In the genomic region with DNA sequence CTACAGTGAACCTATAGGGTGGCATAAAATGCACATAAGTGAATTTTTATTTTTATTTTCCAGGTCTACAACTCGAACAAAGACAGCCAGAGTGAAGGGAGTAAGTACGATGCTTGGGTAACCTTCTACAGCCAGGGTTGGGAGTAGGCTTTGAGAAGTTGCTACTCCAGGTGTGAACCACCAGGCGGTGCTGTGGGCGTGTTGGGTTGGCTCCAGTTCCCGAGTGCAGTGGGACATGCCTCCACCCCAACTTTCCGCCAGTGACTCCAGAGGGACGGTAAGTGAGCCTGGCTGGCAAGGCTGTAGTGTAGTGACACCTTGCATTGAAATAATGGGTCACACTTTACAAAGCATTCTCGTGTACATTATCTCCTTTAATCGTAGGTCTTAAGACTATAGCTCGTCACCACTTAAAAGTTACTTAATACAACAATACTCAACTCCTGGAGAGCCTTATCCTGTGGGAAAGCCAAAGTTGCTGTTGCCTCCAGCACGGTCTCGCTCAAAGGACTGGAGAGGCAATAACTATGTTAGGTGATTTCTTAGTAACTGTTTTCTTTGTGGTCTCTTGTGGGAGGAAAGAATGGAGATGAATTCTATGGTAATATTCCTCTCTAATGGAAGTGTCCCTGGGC, we compare ENCODE assay signal across 8 cellular contexts.
DNase-seq lines count a peak whose midpoint lies in the region; ATAC-seq, FAIRE-seq and TF ChIP-seq lines count a peak whose summit lies in the region.

No MANE protein-coding gene starts in this region.

- H3K4me2 ChIP-seq in SK-N-SH = no peak overlapping the region

- H3K9me2 ChIP-seq in SK-N-SH = no peaks in the 10 kb centered on the region

- H3K9me3 ChIP-seq in AG04450 (ENCODE audit: control insufficient read depth, insufficient read depth, low read length) (0 out of 2 replicates have a peak, but pooled peaks cover 3% of the 10 kb centered on the region), SK-N-SH (no peaks in the 10 kb centered on the region), upper lobe of right lung (no peaks in the 10 kb centered on the region), small intestine (ENCODE audit: control insufficient read depth, low read depth) (no peaks in the 10 kb centered on the region)

- no peak overlapping the region for H2AFZ ChIP-seq in SK-N-SH (ENCODE audit: low read depth)

- no peak overlapping the region for H3K27ac ChIP-seq in AG04450 (ENCODE audit: low read depth, low read length)
- no peak overlapping the region for H3K27ac ChIP-seq in SK-N-SH (ENCODE audit: low read depth in 2 of 2, low read length in 1 of 2)
- H3K27ac ChIP-seq in upper lobe of right lung = no peak overlapping the region
- H3K27ac ChIP-seq in small intestine (ENCODE audit: low read depth in 1 of 2, low read length in 1 of 2) = no peak overlapping the region

- DNase-seq in AG04450 (ENCODE audit: low read depth, low spot score) (no peak), GM12892 (ENCODE audit: insufficient read length) (no peak), SK-N-SH (peak; percentile 27), germinal center (ENCODE audit: low spot score) (peak; percentile 36), upper lobe of right lung (peak; percentile 79), small intestine (no peak)
- no peak for DNase-seq in stimulated activated naive CD4-positive, alpha-beta T cell (lab: John Stamatoyannopoulos, UW)

- intact Hi-C loops in upper lobe of right lung (cut with DNase I) = no loop called here

- H3K4me1 ChIP-seq in SK-N-SH (ENCODE audit: control insufficient read depth in 1 of 2, insufficient read depth in 2 of 2, low read depth in 1 of 2, low read length in 1 of 2) (no peaks in the 10 kb centered on the region), upper lobe of right lung (peaks cover 10% of the 10 kb centered on the region), small intestine (ENCODE audit: control insufficient read depth in 2 of 2, insufficient read depth in 1 of 2, low read depth in 1 of 2, low read length in 1 of 2) (peaks cover 0 to 3% of the 10 kb centered on the region in 2 donors)

- CTCF ChIA-PET in AG04450 (lab: Charles Lee) (interaction anchor here (0.9 kb wide), 1 partner anchor 11 kb away, joined by 4 read pairs; no protein-coding TSS in a partner anchor), SK-N-SH (lab: Yijun Ruan, JAX) (interaction anchor here (0.7 to 1.1 kb wide), 7 partner anchors 11 to 1158 kb away, joined by 3 read pairs; a partner anchor contains a TSS)

- no peak for TF ChIP-seq POLR2A in GM12892 (IDR thresholded peaks at IDR 0.05; ENCODE audit: low read depth, low read length)

- H3F3A ChIP-seq in SK-N-SH (replicated peaks; ENCODE audit: insufficient read depth) = no peaks in the 10 kb centered on the region

- no peaks in the 10 kb centered on the region for H4K20me1 ChIP-seq in SK-N-SH (ENCODE audit: insufficient read depth)

- WGBS in SK-N-SH (ENCODE audit: low lambda C conversion rate) = 94% methylated on average over 9 of the region's 12 CpGs
- WGBS in small intestine, 3 donors = 87 to 93% (median 90%) methylated on average over 12 of the region's 12 CpGs

- POLR2A ChIA-PET in AG04450 (lab: Yijun Ruan, JAX) (no interaction called here), SK-N-SH (lab: Yijun Ruan, JAX) (no interaction called here)

- peak; percentile 48 for FAIRE-seq in GM12892 (lab: Jason Lieb, UNC)
- FAIRE-seq in small intestine (lab: Jason Lieb, UNC) = no peak

- H3K79me2 ChIP-seq in SK-N-SH (ENCODE audit: insufficient read depth) = no peaks in the 10 kb centered on the region

- peak; percentile 48 for TF ChIP-seq RAD21 in SK-N-SH (IDR thresholded peaks at IDR 0.05; ENCODE audit: low read length)

- no peaks in the 10 kb centered on the region for H3K27me3 ChIP-seq in AG04450 (ENCODE audit: control insufficient read depth, insufficient read depth, low read length)
- no peaks in the 10 kb centered on the region for H3K27me3 ChIP-seq in SK-N-SH (ENCODE audit: insufficient read depth)
- no peaks in the 10 kb centered on the region for H3K27me3 ChIP-seq in upper lobe of right lung
- no peaks in the 10 kb centered on the region for H3K27me3 ChIP-seq in small intestine (ENCODE audit: control insufficient read depth in 2 of 2, insufficient read depth in 2 of 2, low read length in 2 of 2)

- ATAC-seq in upper lobe of right lung (peak; percentile 94), GM18519 (IDR thresholded peaks at IDR 0.05; ENCODE audit: low FRiP score, unreplicated experiment) (no peak)

- TF ChIP-seq EP300 in SK-N-SH (IDR thresholded peaks at IDR 0.05; ENCODE audit: borderline replicate concordance in 1 of 2, low read depth in 1 of 2, low read length in 1 of 2) = no peak

- H3K36me3 ChIP-seq in SK-N-SH (replicated peaks in 1 of 2; ENCODE audit: control insufficient read depth in 1 of 2, insufficient read depth in 2 of 2, low read length in 1 of 2) (peaks cover 4 to 16% of the 10 kb centered on the region in 2 experiments), upper lobe of right lung (no peaks in the 10 kb centered on the region), small intestine (ENCODE audit: control insufficient read depth in 2 of 2, insufficient read depth in 2 of 2, low read length in 2 of 2) (peaks cover 0 to 3% of the 10 kb centered on the region in 2 donors)

- TF ChIP-seq CTCF in AG04450 (IDR thresholded peaks at IDR 0.05; ENCODE audit: low read depth, low read length) (peak; percentile 9; the same call in 1 of the 2 replicates), SK-N-SH (IDR thresholded peaks at IDR 0.05) (peak; percentile 43), upper lobe of right lung (IDR thresholded peaks at IDR 0.05) (peak; percentile 60)

- no peak overlapping the region for H3K4me3 ChIP-seq in AG04450 (ENCODE audit: low read depth, low read length)
- peak overlapping the region in 1 of 2 experiments; percentile 19; a peak in 1 of 4 replicates for H3K4me3 ChIP-seq in SK-N-SH (ENCODE audit: low read depth in 2 of 2, low read length in 1 of 2)
- no peak overlapping the region for H3K4me3 ChIP-seq in upper lobe of right lung
- H3K4me3 ChIP-seq in small intestine (ENCODE audit: low read depth in 1 of 2, low read length in 2 of 2) = no peak overlapping the region

- H3K9ac ChIP-seq in SK-N-SH = no peak overlapping the region

TF ChIP-seq in SK-N-SH, 30 proteins besides CTCF, POLR2A, EP300 and RAD21:
- TF ChIP-seq SMC3 (IDR thresholded peaks at IDR 0.05; ENCODE audit: low read depth, low read length) = peak; percentile 24; the same call in 1 of the 2 replicates
- TF ChIP-seq ELF1 (IDR thresholded peaks at IDR 0.05) = no peak
- no peak for TF ChIP-seq TEAD4 (IDR thresholded peaks at IDR 0.05; ENCODE audit: borderline replicate concordance, insufficient read depth)

Comparison
In these comparisons a context has a peak if more than half of its experiments do, and no peak if none do; other contexts are left out.
1. DNase-seq: peak in SK-N-SH (single experiment), germinal center (single experiment) and upper lobe of right lung (single experiment); none in AG04450 (single experiment), GM12892 (single experiment), stimulated activated naive CD4-positive, alpha-beta T cell (0 of 6) and small intestine (single experiment).
2. CTCF ChIP-seq: peak in every context shown above with its lines; median percentile 60 in upper lobe of right lung; 43 in SK-N-SH; 9 in AG04450.